9 cellular contexts compared by ENCODE assay signal in the genomic region with DNA sequence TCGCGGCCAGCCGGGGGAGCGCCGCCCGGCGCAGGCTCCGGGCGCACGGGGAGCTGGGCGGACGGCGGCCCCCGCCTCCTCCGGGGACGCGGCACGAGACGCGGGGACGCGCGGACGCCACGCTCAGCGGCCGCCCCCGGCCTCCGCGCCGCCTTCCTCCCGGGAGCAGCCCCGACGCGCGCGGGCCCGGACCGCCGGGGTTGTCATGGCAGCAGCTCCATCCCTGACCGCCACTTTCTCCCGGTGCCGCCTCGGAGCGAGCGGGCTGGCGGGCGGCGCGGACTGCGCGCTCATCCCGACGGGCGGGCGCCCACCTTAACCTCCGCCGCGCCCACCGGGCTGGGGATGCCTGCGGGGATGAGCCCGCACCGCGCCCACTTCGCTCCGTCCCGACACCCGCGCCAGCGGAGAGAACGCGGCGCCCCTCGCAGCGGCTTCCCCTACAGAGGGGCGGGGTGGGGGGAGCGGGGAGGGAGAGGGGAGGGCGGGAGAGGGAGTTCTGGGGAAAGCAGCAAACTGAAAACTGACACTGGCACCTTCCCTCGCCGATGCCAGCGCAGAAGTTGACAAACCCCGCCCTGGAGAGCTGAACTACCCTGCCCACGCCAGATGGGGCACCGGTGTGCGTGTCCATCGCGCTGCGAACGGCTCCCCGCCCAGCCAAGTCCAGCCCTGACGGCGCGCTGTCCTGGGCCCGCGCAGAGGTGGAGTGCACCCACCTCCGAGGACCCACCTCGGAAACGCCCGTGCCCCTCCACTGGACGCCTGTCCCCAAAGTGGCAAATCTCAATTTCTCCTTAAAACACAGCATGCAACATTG.
A peak's percentile ranks its signal among the peaks of the same experiment; 100 is the strongest.
DNase-seq lines count a peak whose midpoint lies in the region; ATAC-seq and TF ChIP-seq lines count a peak whose summit lies in the region.
"Had no signal": no experiment of that assay in that cellular context is flagged by ENCODE, and none has a peak within 500 bp of the region (broad histone marks: within the 10 kb centered on the region; RNA-seq: fewer than 3 reads in every experiment).

No MANE protein-coding gene starts in this region.

- POLR2A ChIA-PET in HEK293 (lab: Yijun Ruan, JAX), result no interaction called here

- H3K27me3 Mint-ChIP-seq in nephron (ENCODE audit: low read depth), result peaks cover 48% of the 10 kb centered on the region

- H3K9me3 ChIP-seq in HEK293 (ENCODE audit: control insufficient read depth, insufficient read depth, low read depth, low read length), result no peaks in the 10 kb centered on the region

- peak overlapping the region; percentile 43 to 82 (median 51) for H3K27ac Mint-ChIP-seq in nephron
- H3K27ac Mint-ChIP-seq: activated T-cell treated with anti-CD3 and anti-CD28 coated beads, Interleukin-2, amount 50 U/mL, for 24 hours had no signal

- H3K4me1 Mint-ChIP-seq in nephron, result peaks cover 35% of the 10 kb centered on the region

- H3K36me3 ChIP-seq in HEK293 (ENCODE audit: control insufficient read depth in 2 of 2, insufficient read depth in 1 of 2, low read length in 2 of 2), result no peaks in the 10 kb centered on the region

- H3K4me1 ChIP-seq in HEK293 (ENCODE audit: control insufficient read depth, insufficient read depth, low read length), result no peaks in the 10 kb centered on the region

- DNase-seq in AG08396 (ENCODE audit: low spot score), result peak; percentile 33
- peak; percentile 69 for DNase-seq in ecto neural progenitor cell (ENCODE audit: low spot score)
- no peak for DNase-seq in HCEC 1CT
- DNase-seq: activated T-cell treated with anti-CD3 and anti-CD28 coated beads, Interleukin-2, amount 50 U/mL, for 24 hours had no signal

- TF ChIP-seq CTCF in HEK293 (tag by site-specific recombination; IDR thresholded peaks at IDR 0.05) (no peak), nephron (IDR thresholded peaks at IDR 0.05; ENCODE audit: unreplicated experiment in 3 of 3) (peak in 1 of 3 experiments; percentile 15)

- ATAC-seq in HG02884 (IDR thresholded peaks at IDR 0.05; ENCODE audit: unreplicated experiment), result no peak
- no peak for ATAC-seq in GM21447 (IDR thresholded peaks at IDR 0.05; ENCODE audit: unreplicated experiment)
- ATAC-seq in HG02678 (IDR thresholded peaks at IDR 0.05; ENCODE audit: unreplicated experiment), result no peak

- H3K4me3 Mint-ChIP-seq in nephron, result peak overlapping the region; percentile 85 to 91 (median 85)
- H3K4me3 Mint-ChIP-seq: activated T-cell treated with anti-CD3 and anti-CD28 coated beads, Interleukin-2, amount 50 U/mL, for 24 hours had no signal

- H3K36me3 Mint-ChIP-seq in nephron (ENCODE audit: low read depth), result no peaks in the 10 kb centered on the region

- no peak overlapping the region for H3K27ac ChIP-seq in HEK293 (ENCODE audit: extremely low read depth, low read depth, low read length)

- no peaks in the 10 kb centered on the region for H3K9me3 Mint-ChIP-seq in nephron
- H3K9me3 Mint-ChIP-seq: activated T-cell treated with anti-CD3 and anti-CD28 coated beads, Interleukin-2, amount 50 U/mL, for 24 hours had no signal

- peak overlapping the region; percentile 36 for H3K4me3 ChIP-seq in HEK293 (ENCODE audit: low read depth, low read length)

- CTCF ChIA-PET in HEK293 (lab: Yijun Ruan, JAX), result interaction anchor here (0.6 to 5.1 kb wide), 6 partner anchors 7 to 1249 kb away, joined by 3 to 22 read pairs (median 5); no protein-coding TSS in a partner anchor

TF ChIP-seq in HEK293, 187 proteins besides CTCF, POLR2A, EP300 and RAD21:
- TF ChIP-seq, protein P1, sequence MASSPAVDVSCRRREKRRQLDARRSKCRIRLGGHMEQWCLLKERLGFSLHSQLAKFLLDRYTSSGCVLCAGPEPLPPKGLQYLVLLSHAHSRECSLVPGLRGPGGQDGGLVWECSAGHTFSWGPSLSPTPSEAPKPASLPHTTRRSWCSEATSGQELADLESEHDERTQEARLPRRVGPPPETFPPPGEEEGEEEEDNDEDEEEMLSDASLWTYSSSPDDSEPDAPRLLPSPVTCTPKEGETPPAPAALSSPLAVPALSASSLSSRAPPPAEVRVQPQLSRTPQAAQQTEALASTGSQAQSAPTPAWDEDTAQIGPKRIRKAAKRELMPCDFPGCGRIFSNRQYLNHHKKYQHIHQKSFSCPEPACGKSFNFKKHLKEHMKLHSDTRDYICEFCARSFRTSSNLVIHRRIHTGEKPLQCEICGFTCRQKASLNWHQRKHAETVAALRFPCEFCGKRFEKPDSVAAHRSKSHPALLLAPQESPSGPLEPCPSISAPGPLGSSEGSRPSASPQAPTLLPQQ (tag by site-specific recombination; IDR thresholded peaks at IDR 0.05), result no peak
- TF ChIP-seq SP2 (tag by site-specific recombination; IDR thresholded peaks at IDR 0.05) (no peak), ZFP3 (tag by site-specific recombination; IDR thresholded peaks at IDR 0.05; ENCODE audit: low read depth) (no peak), ZNF350 (tag by site-specific recombination; IDR thresholded peaks at IDR 0.05) (no peak), ZNF335 (tag by site-specific recombination; conservative IDR thresholded peaks at IDR 0.05) (no peak), ZNF24 (tag by site-specific recombination; IDR thresholded peaks at IDR 0.05) (no peak), ZNF366 (tag by site-specific recombination; conservative IDR thresholded peaks at IDR 0.05) (no peak), SETDB1 (IDR thresholded peaks at IDR 0.05; ENCODE audit: insufficient read length, low read length) (no peak), RBAK (tag by site-specific recombination; IDR thresholded peaks at IDR 0.05) (no peak), ZNF138 (tag by site-specific recombination; IDR thresholded peaks at IDR 0.05; ENCODE audit: borderline replicate concordance) (no peak), ZNF132 (tag by site-specific recombination; IDR thresholded peaks at IDR 0.05; ENCODE audit: borderline replicate concordance) (no peak), IKZF3 (tag by site-specific recombination; IDR thresholded peaks at IDR 0.05) (no peak), ZFP41 (tag by site-specific recombination; IDR thresholded peaks at IDR 0.05; ENCODE audit: borderline replicate concordance) (no peak), ZNF555 (tag by site-specific recombination; conservative IDR thresholded peaks at IDR 0.05) (no peak)
- TF ChIP-seq, protein P2, sequence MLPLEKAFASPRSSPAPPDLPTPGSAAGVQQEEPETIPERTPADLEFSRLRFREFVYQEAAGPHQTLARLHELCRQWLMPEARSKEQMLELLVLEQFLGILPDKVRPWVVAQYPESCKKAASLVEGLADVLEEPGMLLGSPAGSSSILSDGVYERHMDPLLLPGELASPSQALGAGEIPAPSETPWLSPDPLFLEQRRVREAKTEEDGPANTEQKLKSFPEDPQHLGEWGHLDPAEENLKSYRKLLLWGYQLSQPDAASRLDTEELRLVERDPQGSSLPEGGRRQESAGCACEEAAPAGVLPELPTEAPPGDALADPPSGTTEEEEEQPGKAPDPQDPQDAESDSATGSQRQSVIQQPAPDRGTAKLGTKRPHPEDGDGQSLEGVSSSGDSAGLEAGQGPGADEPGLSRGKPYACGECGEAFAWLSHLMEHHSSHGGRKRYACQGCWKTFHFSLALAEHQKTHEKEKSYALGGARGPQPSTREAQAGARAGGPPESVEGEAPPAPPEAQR (tag by site-specific recombination; IDR thresholded peaks at IDR 0.05), result no peak
